In the genomic region with DNA sequence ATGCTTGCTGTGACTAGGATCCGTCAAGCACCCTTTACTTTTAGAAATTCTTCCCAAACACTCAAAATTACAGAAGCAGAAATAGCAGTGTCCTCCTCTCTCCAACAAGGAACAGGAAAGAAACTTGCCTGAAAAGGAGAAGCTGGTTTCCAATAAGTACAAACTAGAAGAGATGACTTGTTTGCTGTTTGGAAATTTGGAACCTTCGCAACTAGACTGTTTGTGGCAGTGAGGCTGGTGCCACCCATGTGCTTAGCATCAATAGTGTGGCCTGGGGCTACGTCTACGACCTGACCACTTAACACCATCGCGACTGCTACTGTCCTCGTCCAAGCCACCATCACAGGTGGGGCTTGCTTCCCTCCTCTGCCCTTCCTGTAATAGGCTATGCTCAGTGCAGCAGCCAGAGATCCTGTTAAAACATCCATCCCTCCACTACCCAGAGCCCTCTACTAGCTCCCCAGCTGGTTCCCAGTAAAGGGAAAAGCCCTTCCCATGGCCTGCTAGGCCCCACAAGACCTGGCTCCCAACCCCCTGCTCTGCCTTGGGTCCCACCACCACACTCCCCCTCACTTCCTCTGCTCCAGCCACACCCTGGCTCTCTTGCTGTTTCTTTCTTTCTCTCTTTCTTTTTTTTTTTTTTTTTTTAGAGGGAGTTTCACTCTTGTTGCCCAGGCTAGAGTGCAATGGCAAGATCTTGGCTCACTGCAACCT, we compare ENCODE assay signal across 20 cellular contexts. TPM values are rescaled to one million over a fixed set of nuclear protein-coding genes. Genes with fewer than 3 reads are reported as not detected.
DNase-seq lines count a peak whose midpoint lies in the region; ATAC-seq and TF ChIP-seq lines count a peak whose summit lies in the region.
"Had no signal": no experiment of that assay in that cellular context is flagged by ENCODE, and none has a peak within 500 bp of the region (broad histone marks: within the 10 kb centered on the region; RNA-seq: fewer than 3 reads in every experiment).

No MANE protein-coding gene starts in this region.

- no peak for TF ChIP-seq POLR2A in gastroesophageal sphincter (IDR thresholded peaks at IDR 0.05)

- H3K27ac ChIP-seq in gastroesophageal sphincter (no peak overlapping the region), mesenchymal stem cell (ENCODE audit: low read length, poor library complexity, severe bottlenecking) (no peak overlapping the region)
- H3K27ac ChIP-seq: WERI-Rb-1 had no signal

- H3K4me3 ChIP-seq in gastroesophageal sphincter: no peak overlapping the region
- no peak overlapping the region for H3K4me3 ChIP-seq in mesenchymal stem cell (ENCODE audit: insufficient read depth in 1 of 2, low read depth in 1 of 2, low read length in 2 of 2)
- H3K4me3 ChIP-seq: MG63 had no signal

- H3K9me3 Mint-ChIP-seq in activated T-cell treated with anti-CD3 and anti-CD28 coated beads, Interleukin-2, amount 50 U/mL, for 72 hours: no peaks in the 10 kb centered on the region
- H3K9me3 Mint-ChIP-seq in stimulated activated naive CD8-positive, alpha-beta T cell treated with anti-CD3 and anti-CD28 coated beads, Interleukin-15, amount 100 ng/mL, for 72 hours: no peaks in the 10 kb centered on the region
- H3K9me3 Mint-ChIP-seq: activated T-cell treated with anti-CD3 and anti-CD28 coated beads, Interleukin-2, amount 50 U/mL, for 24 hours; brain; endodermal cell had no signal

- no peak overlapping the region for H3K14ac ChIP-seq in mesenchymal stem cell (ENCODE audit: low read length in 2 of 2)

- H2AK5ac ChIP-seq in mesenchymal stem cell (ENCODE audit: low read length, severe bottlenecking): no peak overlapping the region

- no peak overlapping the region for H3K23ac ChIP-seq in mesenchymal stem cell (ENCODE audit: low read length in 2 of 2)

- H3K4me1 ChIP-seq in gastroesophageal sphincter (no peaks in the 10 kb centered on the region), mesenchymal stem cell (ENCODE audit: control insufficient read depth, insufficient read depth, low read depth, low read length) (no peaks in the 10 kb centered on the region)

- H3K36me3 Mint-ChIP-seq in activated T-cell treated with anti-CD3 and anti-CD28 coated beads, Interleukin-2, amount 50 U/mL, for 72 hours (ENCODE audit: insufficient read depth in 2 of 2): no peaks in the 10 kb centered on the region
- H3K36me3 Mint-ChIP-seq: brain had no signal

- no peak for TF ChIP-seq EP300 in gastroesophageal sphincter (IDR thresholded peaks at IDR 0.05)

- no peak overlapping the region for H2BK5ac ChIP-seq in mesenchymal stem cell (ENCODE audit: low read depth, low read length, poor library complexity, severe bottlenecking)

- H2BK120ac ChIP-seq in mesenchymal stem cell (ENCODE audit: low read depth, low read length): no peak overlapping the region

- peak overlapping the region; percentile 75 for H3K27ac Mint-ChIP-seq in activated T-cell treated with anti-CD3 and anti-CD28 coated beads, Interleukin-2, amount 50 U/mL, for 72 hours
- no peak overlapping the region for H3K27ac Mint-ChIP-seq in stimulated activated naive CD8-positive, alpha-beta T cell treated with anti-CD3 and anti-CD28 coated beads, Interleukin-15, amount 100 ng/mL, for 72 hours
- H3K27ac Mint-ChIP-seq: brain, endodermal cell had no signal

- peaks cover 42% of the 10 kb centered on the region for H3K27me3 Mint-ChIP-seq in activated T-cell treated with anti-CD3 and anti-CD28 coated beads, Interleukin-2, amount 50 U/mL, for 72 hours (ENCODE audit: low read depth)
- H3K27me3 Mint-ChIP-seq in stimulated activated naive CD8-positive, alpha-beta T cell treated with anti-CD3 and anti-CD28 coated beads, Interleukin-15, amount 100 ng/mL, for 72 hours: no peaks in the 10 kb centered on the region

- no peak overlapping the region for H4K91ac ChIP-seq in mesenchymal stem cell (ENCODE audit: low read length)

- H3K9me3 ChIP-seq in gastroesophageal sphincter (no peaks in the 10 kb centered on the region), mesenchymal stem cell (ENCODE audit: control insufficient read depth, low read length) (no peaks in the 10 kb centered on the region)
- H3K9me3 ChIP-seq: MG63 had no signal

- H3K4me3 Mint-ChIP-seq in activated T-cell treated with anti-CD3 and anti-CD28 coated beads, Interleukin-2, amount 50 U/mL, for 72 hours: peak overlapping the region; percentile 14 to 22
- peak overlapping the region; percentile 2 to 49 for H3K4me3 Mint-ChIP-seq in stimulated activated naive CD8-positive, alpha-beta T cell treated with anti-CD3 and anti-CD28 coated beads, Interleukin-15, amount 100 ng/mL, for 72 hours
- H3K4me3 Mint-ChIP-seq: brain, endodermal cell had no signal

- H3K27me3 ChIP-seq in gastroesophageal sphincter: no peaks in the 10 kb centered on the region
- peaks cover 0 to 31% of the 10 kb centered on the region in 2 experiments for H3K27me3 ChIP-seq in mesenchymal stem cell (ENCODE audit: control insufficient read depth in 1 of 2, insufficient read depth in 1 of 2, low read length in 2 of 2)

- H3K4ac ChIP-seq in mesenchymal stem cell (ENCODE audit: low read depth in 1 of 2, low read length in 2 of 2): no peak overlapping the region

- no peak overlapping the region for H4K8ac ChIP-seq in mesenchymal stem cell (ENCODE audit: low read length)

- H3K36me3 ChIP-seq in gastroesophageal sphincter (no peaks in the 10 kb centered on the region), mesenchymal stem cell (ENCODE audit: control insufficient read depth in 1 of 2, insufficient read depth in 2 of 2, low read depth in 1 of 2, low read length in 2 of 2) (no peaks in the 10 kb centered on the region)
- H3K36me3 ChIP-seq: MG63, WERI-Rb-1 had no signal

- H3K4me1 Mint-ChIP-seq in activated T-cell treated with anti-CD3 and anti-CD28 coated beads, Interleukin-2, amount 50 U/mL, for 72 hours (ENCODE audit: low read depth): peaks cover 62% of the 10 kb centered on the region
- H3K4me1 Mint-ChIP-seq in stimulated activated naive CD8-positive, alpha-beta T cell treated with anti-CD3 and anti-CD28 coated beads, Interleukin-15, amount 100 ng/mL, for 72 hours: peaks cover 65% of the 10 kb centered on the region
- H3K4me1 Mint-ChIP-seq: endodermal cell had no signal

- H3K4me2 ChIP-seq in mesenchymal stem cell (ENCODE audit: low read length, poor library complexity, severe bottlenecking): no peak overlapping the region

- TF ChIP-seq CTCF in gastroesophageal sphincter (IDR thresholded peaks at IDR 0.05): no peak

- no peak overlapping the region for H3K9ac ChIP-seq in mesenchymal stem cell (ENCODE audit: low read length)

- no peak overlapping the region for H2BK15ac ChIP-seq in mesenchymal stem cell (ENCODE audit: low read depth, poor library complexity, severe bottlenecking)

- H2AFZ ChIP-seq in mesenchymal stem cell (ENCODE audit: low read depth, low read length): no peak overlapping the region

- H3K18ac ChIP-seq in mesenchymal stem cell (ENCODE audit: low read depth in 1 of 2, low read length in 2 of 2): no peak overlapping the region

- 60 to 79% methylated on average over 1 to 7 of the region's 7 CpGs for WGBS in gastroesophageal sphincter (ENCODE audit: low coverage in 1 of 2), 2 donors
- WGBS in mesenchymal stem cell: 70% methylated on average over 7 of the region's 7 CpGs

- ATAC-seq in activated T-cell treated with anti-CD3 and anti-CD28 coated beads, Interleukin-2, amount 50 U/mL, for 72 hours (replicated peaks in 1 of 2): no peak
- peak; percentile 19 for ATAC-seq in gastroesophageal sphincter
- ATAC-seq in stimulated activated naive CD8-positive, alpha-beta T cell treated with anti-CD3 and anti-CD28 coated beads, Interleukin-15, amount 100 ng/mL, for 72 hours: no peak
- ATAC-seq in GM21367 (IDR thresholded peaks at IDR 0.05; ENCODE audit: unreplicated experiment): no peak

- H2BK12ac ChIP-seq in mesenchymal stem cell (ENCODE audit: low read length in 2 of 2): no peak overlapping the region

- H3K79me1 ChIP-seq in mesenchymal stem cell (replicated peaks; ENCODE audit: low read length, poor library complexity, severe bottlenecking): no peaks in the 10 kb centered on the region

- DNase-seq in activated T-cell treated with anti-CD3 and anti-CD28 coated beads, Interleukin-2, amount 50 U/mL, for 72 hours: no peak
- no peak for DNase-seq in activated T-cell treated with anti-CD3 and anti-CD28 coated beads, Interleukin-2, amount 50 U/mL, for 1 hour
- DNase-seq in SIG-M5 (lab: John Stamatoyannopoulos, UW): peak; percentile 43
- no peak for DNase-seq in stimulated activated naive CD8-positive, alpha-beta T cell treated with anti-CD3 and anti-CD28 coated beads, Interleukin-15, amount 100 ng/mL, for 72 hours
- DNase-seq in NCI-H2171 treated with DMSO at 0.1 percent for 48 hours (lab: John Stamatoyannopoulos, UW): no peak
- no peak for DNase-seq in mesenchymal stem cell
- DNase-seq: activated T-cell treated with anti-CD3 and anti-CD28 coated beads, Interleukin-2, amount 50 U/mL, for 24 hours; endodermal cell; left cardiac atrium; MG63; NCI-H226; nucleus accumbens; stimulated activated CD4-positive, alpha-beta T cell treated with anti-CD3 and anti-CD28 coated beads, Interleukin-12 subunit alpha, Interleukin-12 subunit beta, amount 100 ng/mL, for 4 hours; WERI-Rb-1 had no signal

RNA-seq across cellular contexts. Expression of gene CCR2, which starts 52.6 kb away (rescaled TPM):
- under 1 TPM in 1 of 2 donors, not detected in 1; 0.46 TPM for total RNA-seq in activated T-cell treated with anti-CD3 and anti-CD28 coated beads, Interleukin-2, amount 50 U/mL, for 72 hours
- total RNA-seq in gastroesophageal sphincter: 1 to 10 TPM in 2 of 4 donors, under 1 TPM in 2; 0.77 to 3.9 (median 1.9) TPM
- polyA plus RNA-seq in mesenchymal stem cell (2013, experiment 1 of 2): not detected
- polyA plus RNA-seq in mesenchymal stem cell (2013, experiment 2 of 2): not detected
- total RNA-seq: endodermal cell, glomerular endothelial cell, H1 had no signal
- polyA plus RNA-seq: H1 had no signal

RNA-seq across cellular contexts. Expression of gene CCR3, which starts 59.0 kb away (rescaled TPM):
- total RNA-seq in activated T-cell treated with anti-CD3 and anti-CD28 coated beads, Interleukin-2, amount 50 U/mL, for 72 hours: not detected
- not detected for total RNA-seq in gastroesophageal sphincter
- polyA plus RNA-seq in mesenchymal stem cell (2013, experiment 1 of 2): 0.06 TPM
- polyA plus RNA-seq in mesenchymal stem cell (2013, experiment 2 of 2): 0.03 TPM
- total RNA-seq: endodermal cell, glomerular endothelial cell, H1, left cardiac atrium, urinary bladder had no signal
- polyA plus RNA-seq: H1, urinary bladder had no signal
